In genomic region chr5:126961702-126962101, GRCh38 we compare ENCODE assay signal across 10 cellular contexts.
DNase-seq lines count a peak whose midpoint lies in the region; ATAC-seq and TF ChIP-seq lines count a peak whose summit lies in the region.
"Had no signal": no experiment of that assay in that cellular context is flagged by ENCODE, and none has a peak within 500 bp of the region (broad histone marks: within the 10 kb centered on the region; RNA-seq: fewer than 3 reads in every experiment).

No MANE protein-coding gene starts in this region.

- H4K20me1 ChIP-seq in PC-3 (ENCODE audit: low read length) (no peaks in the 10 kb centered on the region), Karpas-422 (ENCODE audit: insufficient read depth, low read depth, low read length) (no peaks in the 10 kb centered on the region)

- ATAC-seq in Right ventricle myocardium superior (ENCODE audit: poor library complexity) (peak; percentile 61), right cardiac atrium (no peak), HG03342 (IDR thresholded peaks at IDR 0.05; ENCODE audit: unreplicated experiment) (peak; percentile 88), PC-3 (peak; percentile 81)
- ATAC-seq in stimulated activated naive B cell treated with anti-CD40 and anti-IgM and Interleukin-4, amounts not matched to agents 10 μg/mL and 1 μg/mL and 100 μg/mL, for 72 hours (replicated peaks): no peak

- H3K36me3 Mint-ChIP-seq in stimulated activated naive B cell treated with anti-CD40 and anti-IgM and Interleukin-4, amounts not matched to agents 10 μg/mL and 1 μg/mL and 100 μg/mL, for 72 hours: peaks cover 2 to 10% of the 10 kb centered on the region in 2 donors

- H3K4me1 ChIP-seq in right cardiac atrium (ENCODE audit: control insufficient read depth, insufficient read depth, low read length): peaks cover 4% of the 10 kb centered on the region
- peaks cover 19% of the 10 kb centered on the region for H3K4me1 ChIP-seq in PC-3 (ENCODE audit: insufficient read depth, low read length)
- H3K4me1 ChIP-seq in Karpas-422 (ENCODE audit: low read length): no peaks in the 10 kb centered on the region; the same call in 1 of the 2 replicates

- H2AFZ ChIP-seq in PC-3 (ENCODE audit: low read length) (no peak overlapping the region), Karpas-422 (ENCODE audit: low read length) (no peak overlapping the region)

- no peak overlapping the region for H3K4me3 ChIP-seq in right cardiac atrium (ENCODE audit: low read length)
- H3K4me3 ChIP-seq in PC-3 (ENCODE audit: low read length): no peak overlapping the region
- H3K4me3 ChIP-seq in Karpas-422 (ENCODE audit: low read length): no peak overlapping the region

- no peak for DNase-seq in Right ventricle myocardium superior
- no peak for DNase-seq in right cardiac atrium
- DNase-seq in PC-3: peak; percentile 64
- DNase-seq in stimulated activated naive B cell treated with anti-CD40 and anti-IgM and Interleukin-4, amounts not matched to agents 10 μg/mL and 1 μg/mL and 100 μg/mL, for 72 hours: no peak
- DNase-seq in HuH-7 (ENCODE audit: low spot score): no peak
- DNase-seq in Karpas-422: no peak
- DNase-seq in HK-2 (ENCODE audit: unreplicated experiment): no peak

- H3K79me2 ChIP-seq in PC-3 (ENCODE audit: low read length) (no peaks in the 10 kb centered on the region), Karpas-422 (ENCODE audit: low read length) (no peaks in the 10 kb centered on the region)

- H3K27ac Mint-ChIP-seq in stimulated activated naive B cell treated with anti-CD40 and anti-IgM and Interleukin-4, amounts not matched to agents 10 μg/mL and 1 μg/mL and 100 μg/mL, for 72 hours: peak overlapping the region; percentile 20

- H3K36me3 ChIP-seq in PC-3 (ENCODE audit: low read depth, low read length) (no peaks in the 10 kb centered on the region), Karpas-422 (ENCODE audit: insufficient read depth, low read length) (no peaks in the 10 kb centered on the region)

- 83% methylated on average over 2 of the region's 2 CpGs for WGBS in right cardiac atrium

- intact Hi-C loops in Right ventricle myocardium superior (cut with DNase I): no loop called here
- intact Hi-C loops in right cardiac atrium (cut with DNase I): no loop called here
- intact Hi-C loops in PC-3 (cut with micrococcal nuclease): loop anchor here (1.0 to 2.0 kb wide), 2 partner anchors 43 to 67 kb away; no protein-coding TSS in a partner anchor

- no peak overlapping the region for H3K4me3 Mint-ChIP-seq in stimulated activated naive B cell treated with anti-CD40 and anti-IgM and Interleukin-4, amounts not matched to agents 10 μg/mL and 1 μg/mL and 100 μg/mL, for 72 hours
- H3K4me3 Mint-ChIP-seq: central memory CD8-positive, alpha-beta T cell had no signal

- no peaks in the 10 kb centered on the region for H3K27me3 Mint-ChIP-seq in stimulated activated naive B cell treated with anti-CD40 and anti-IgM and Interleukin-4, amounts not matched to agents 10 μg/mL and 1 μg/mL and 100 μg/mL, for 72 hours

- H3K4me2 ChIP-seq in PC-3 (ENCODE audit: low read length): peak overlapping the region; percentile 11
- H3K4me2 ChIP-seq in Karpas-422 (ENCODE audit: low read depth, low read length, poor library complexity, severe bottlenecking): no peak overlapping the region

- no TSS peak for BruUV-seq in PC-3 (replicated peaks; lab: Mats Ljungman, UMichigan)

- H3K27me3 ChIP-seq in right cardiac atrium (ENCODE audit: control insufficient read depth, insufficient read depth): no peaks in the 10 kb centered on the region
- H3K27me3 ChIP-seq in PC-3 (ENCODE audit: low read length): no peaks in the 10 kb centered on the region
- H3K27me3 ChIP-seq in Karpas-422 (ENCODE audit: low read length): no peaks in the 10 kb centered on the region; the same call in 1 of the 2 replicates

- H3K9ac ChIP-seq in PC-3 (ENCODE audit: low read length): no peak overlapping the region
- no peak overlapping the region for H3K9ac ChIP-seq in Karpas-422 (ENCODE audit: low read length)

- no peaks in the 10 kb centered on the region for H3K9me2 ChIP-seq in PC-3 (replicated peaks; ENCODE audit: low read length)
- no peaks in the 10 kb centered on the region for H3K9me2 ChIP-seq in Karpas-422 (replicated peaks; ENCODE audit: insufficient read depth, low read length)

- CTCF ChIA-PET in PC-3 (lab: Charles Lee): interaction anchor here (0.5 kb wide), 1 partner anchor 737 kb away, joined by 7 read pairs; no protein-coding TSS in a partner anchor

- no peaks in the 10 kb centered on the region for H3K9me3 ChIP-seq in right cardiac atrium (ENCODE audit: control insufficient read depth, low read length)
- no peaks in the 10 kb centered on the region for H3K9me3 ChIP-seq in PC-3 (ENCODE audit: low read length)
- no peaks in the 10 kb centered on the region for H3K9me3 ChIP-seq in Karpas-422 (ENCODE audit: low read length)

- POLR2A ChIA-PET in PC-3 (lab: Charles Lee; ENCODE audit: unreplicated experiment): no interaction called here

- no peaks in the 10 kb centered on the region for H3K9me3 Mint-ChIP-seq in stimulated activated naive B cell treated with anti-CD40 and anti-IgM and Interleukin-4, amounts not matched to agents 10 μg/mL and 1 μg/mL and 100 μg/mL, for 72 hours
- H3K9me3 Mint-ChIP-seq: central memory CD8-positive, alpha-beta T cell had no signal

- peaks cover 34 to 50% of the 10 kb centered on the region in 2 donors for H3K4me1 Mint-ChIP-seq in stimulated activated naive B cell treated with anti-CD40 and anti-IgM and Interleukin-4, amounts not matched to agents 10 μg/mL and 1 μg/mL and 100 μg/mL, for 72 hours
- H3K4me1 Mint-ChIP-seq: central memory CD8-positive, alpha-beta T cell had no signal

- H3K27ac ChIP-seq in right cardiac atrium (ENCODE audit: low read length): no peak overlapping the region
- H3K27ac ChIP-seq in PC-3 (ENCODE audit: low read length): no peak overlapping the region
- H3K27ac ChIP-seq in Karpas-422 (ENCODE audit: low read length): no peak overlapping the region
- H3K27ac ChIP-seq: C4-2B had no signal

- no peaks in the 10 kb centered on the region for H3F3A ChIP-seq in PC-3 (ENCODE audit: low read length, unreplicated experiment)

- no peak for TF ChIP-seq CTCF in PC-3 (conservative IDR thresholded peaks at IDR 0.05; ENCODE audit: low read depth, low read length)

Comparison
In these comparisons a context has a peak if more than half of its experiments do, and no peak if none do; other contexts are left out.
1. ATAC-seq: peak in Right ventricle myocardium superior (single experiment), HG03342 (single experiment) and PC-3 (single experiment); none in right cardiac atrium (0 of 2) and stimulated activated naive B cell treated with anti-CD40 and anti-IgM and Interleukin-4, amounts not matched to agents 10 μg/mL and 1 μg/mL and 100 μg/mL, for 72 hours (0 of 2).